Comparison of ENCODE assay signal across 23 cellular contexts in the genomic region with DNA sequence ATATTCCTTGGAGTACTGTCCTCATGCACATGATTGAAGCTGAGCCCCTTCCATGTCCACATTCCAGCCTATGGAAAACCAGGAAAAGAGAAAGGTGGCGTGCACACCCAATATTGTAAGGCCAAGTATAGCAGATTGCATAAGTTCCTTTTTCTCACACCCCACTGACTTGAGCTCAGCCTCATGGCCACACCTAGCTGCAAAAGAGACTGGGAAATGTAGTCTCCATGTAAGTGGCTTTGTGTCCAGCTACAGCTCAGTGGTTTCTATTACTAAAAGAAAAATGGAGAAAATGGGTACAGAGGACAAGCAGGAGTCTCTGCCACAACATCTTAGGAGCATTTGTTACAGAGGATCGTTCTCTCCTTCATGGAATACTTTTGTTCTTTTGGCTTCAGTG.
"Had no signal": no experiment of that assay in that cellular context is flagged by ENCODE, and none has a peak within 500 bp of the region (broad histone marks: within the 10 kb centered on the region; RNA-seq: fewer than 3 reads in every experiment).

No MANE protein-coding gene starts in this region.

- H3K27ac ChIP-seq: colonic mucosa, ovary, psoas muscle, tibial artery had no signal

- H3K27me3 Mint-ChIP-seq: brain had no signal

- H3K36me3 ChIP-seq: colonic mucosa, ovary, tibial artery had no signal

- H3K36me3 Mint-ChIP-seq: activated naive CD4-positive, alpha-beta T cell treated with anti-CD3 and anti-CD28 coated beads, Interleukin-2, amount 10 ng/mL, durations not matched to agents 7 days and 5 days; brain had no signal

- H3K27me3 ChIP-seq: colonic mucosa, ovary, tibial artery had no signal

- H3K4me3 ChIP-seq: colonic mucosa, mucosa of descending colon, ovary, psoas muscle, tibial artery had no signal

- H3K27ac Mint-ChIP-seq: activated naive CD4-positive, alpha-beta T cell treated with anti-CD3 and anti-CD28 coated beads, Interleukin-2, amount 10 ng/mL, durations not matched to agents 7 days and 5 days; activated naive CD8-positive, alpha-beta T cell treated with anti-CD3 and anti-CD28 coated beads, Interleukin-2, amount 50 U/mL, for 24 hours; brain; endodermal cell; naive thymus-derived CD4-positive, alpha-beta T cell had no signal

- H3K9me3 Mint-ChIP-seq: activated naive CD4-positive, alpha-beta T cell treated with anti-CD3 and anti-CD28 coated beads, Interleukin-2, amount 10 ng/mL, durations not matched to agents 7 days and 5 days; activated naive CD8-positive, alpha-beta T cell treated with anti-CD3 and anti-CD28 coated beads, Interleukin-2, amount 50 U/mL, for 24 hours; activated T-cell treated with anti-CD3 and anti-CD28 coated beads, Interleukin-2, amount 50 U/mL, for 4 hours had no signal

- H3K4me3 Mint-ChIP-seq: activated naive CD4-positive, alpha-beta T cell treated with anti-CD3 and anti-CD28 coated beads, Interleukin-2, amount 10 ng/mL, durations not matched to agents 7 days and 5 days; activated naive CD8-positive, alpha-beta T cell treated with anti-CD3 and anti-CD28 coated beads, Interleukin-2, amount 50 U/mL, for 24 hours; activated T-cell treated with anti-CD3 and anti-CD28 coated beads, Interleukin-2, amount 50 U/mL, for 4 hours; brain; endodermal cell; naive thymus-derived CD4-positive, alpha-beta T cell had no signal

- H3K4me1 Mint-ChIP-seq: activated naive CD4-positive, alpha-beta T cell treated with anti-CD3 and anti-CD28 coated beads, Interleukin-2, amount 10 ng/mL, durations not matched to agents 7 days and 5 days; brain; endodermal cell had no signal

- DNase-seq: activated CD4-positive, alpha-beta T cell treated with anti-CD3 and anti-CD28 coated beads, Interleukin-2, amount 50 U/mL, for 1 hour; activated CD8-positive, alpha-beta memory T cell treated with anti-CD3 and anti-CD28 coated beads, Interleukin-2, amount 50 U/mL, for 4 hours; activated effector memory CD4-positive, alpha-beta T cell treated with Interleukin-2 at 50 U/mL for 16 hours; activated naive CD4-positive, alpha-beta T cell treated with anti-CD3 and anti-CD28 coated beads, Interleukin-2, amount 10 ng/mL, durations not matched to agents 7 days and 5 days; activated naive CD8-positive, alpha-beta T cell treated with anti-CD3 and anti-CD28 coated beads, Interleukin-2, amount 50 U/mL, for 24 hours; activated T-cell treated with anti-CD3 and anti-CD28 coated beads, Interleukin-2, amount 50 U/mL, for 4 hours; anterior cingulate cortex; central memory CD4-positive, alpha-beta T cell; colonic mucosa; endodermal cell; head of caudate nucleus; kidney; mucosa of descending colon; naive thymus-derived CD4-positive, alpha-beta T cell; ovary; psoas muscle; right cardiac atrium; stimulated activated CD4-positive, alpha-beta T cell treated with anti-CD3 and anti-CD28 coated beads, Interleukin-2, amount 100 ng/mL, for 24 hours; stimulated activated naive CD4-positive, alpha-beta T cell treated with Interleukin-2 at 50 U/mL for 16 hours; T-helper 9 cell; tibial artery had no signal

- ATAC-seq: left lobe of liver, mucosa of descending colon, right cardiac atrium had no signal
